ENCODE assay signal across 23 cellular contexts in the genomic region with DNA sequence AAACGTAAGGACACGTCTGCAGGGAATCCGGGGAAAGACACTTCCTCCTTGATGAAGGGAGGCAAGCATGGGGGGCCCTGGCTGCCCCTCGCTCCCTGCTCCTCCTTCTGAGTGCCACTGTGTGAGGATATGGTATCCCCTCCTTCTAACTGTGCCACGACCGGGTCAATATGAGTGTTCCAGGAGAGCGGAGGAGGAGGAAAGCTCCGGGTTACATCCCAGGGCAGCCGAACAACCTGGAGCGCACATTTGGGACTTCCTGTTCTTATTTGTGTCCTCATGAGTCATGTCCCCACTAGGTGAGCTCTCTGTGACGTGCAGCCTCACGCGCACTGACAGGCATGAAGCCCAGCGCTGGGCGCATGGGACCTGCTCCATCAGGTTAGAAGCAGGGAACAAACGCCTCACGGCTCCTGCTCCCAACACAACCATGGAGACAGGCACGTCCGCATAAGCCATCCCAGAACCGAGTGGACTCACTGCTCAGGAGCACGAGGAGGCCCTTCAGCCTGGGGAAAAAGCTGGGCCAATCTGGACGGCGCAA.
DNase-seq lines count a peak whose midpoint lies in the region; ATAC-seq and TF ChIP-seq lines count a peak whose summit lies in the region.
"Had no signal": no experiment of that assay in that cellular context is flagged by ENCODE, and none has a peak within 500 bp of the region (broad histone marks: within the 10 kb centered on the region; RNA-seq: fewer than 3 reads in every experiment).

No MANE protein-coding gene starts in this region.

- H3K27me3 ChIP-seq in suprapubic skin, result no peaks in the 10 kb centered on the region
- H3K27me3 ChIP-seq in left ventricle myocardium inferior (ENCODE audit: low read depth), result no peaks in the 10 kb centered on the region
- H3K27me3 ChIP-seq: adrenal gland; BLaER1 treated with 17β-estradiol and CSF1 and Interleukin-3, amounts not matched to agents 10 nM and 100 nM; colonic mucosa had no signal

- H3K4me3 ChIP-seq in suprapubic skin, result no peak overlapping the region
- no peak overlapping the region for H3K4me3 ChIP-seq in left ventricle myocardium inferior
- H3K4me3 ChIP-seq: adrenal gland; BLaER1 treated with 17β-estradiol and CSF1 and Interleukin-3, amounts not matched to agents 10 nM and 100 nM; colonic mucosa had no signal

- CTCF ChIA-PET in activated naive CD4-positive, alpha-beta T cell treated with anti-CD3 and anti-CD28 coated beads for 36 hours (lab: Charles Lee), result no interaction called here

- TF ChIP-seq EP300 in suprapubic skin (IDR thresholded peaks at IDR 0.05), result no peak

- no peaks in the 10 kb centered on the region for H3K27me3 Mint-ChIP-seq in activated naive CD4-positive, alpha-beta T cell treated with anti-CD3 and anti-CD28 coated beads for 36 hours (ENCODE audit: low read depth)
- H3K27me3 Mint-ChIP-seq in activated naive CD8-positive, alpha-beta T cell treated with anti-CD3 and anti-CD28 coated beads, Interleukin-2, amount 10 ng/mL, durations not matched to agents 7 days and 5 days, result no peaks in the 10 kb centered on the region
- H3K27me3 Mint-ChIP-seq in memory B cell, result no peaks in the 10 kb centered on the region

- peak overlapping the region; percentile 56 for H3K27ac Mint-ChIP-seq in activated naive CD4-positive, alpha-beta T cell treated with anti-CD3 and anti-CD28 coated beads for 36 hours
- peak overlapping the region; percentile 39 for H3K27ac Mint-ChIP-seq in activated naive CD8-positive, alpha-beta T cell treated with anti-CD3 and anti-CD28 coated beads, Interleukin-2, amount 10 ng/mL, durations not matched to agents 7 days and 5 days
- peak overlapping the region; percentile 76 for H3K27ac Mint-ChIP-seq in memory B cell

- no peaks in the 10 kb centered on the region for H3K9me3 Mint-ChIP-seq in activated naive CD4-positive, alpha-beta T cell treated with anti-CD3 and anti-CD28 coated beads for 36 hours
- H3K9me3 Mint-ChIP-seq in activated naive CD8-positive, alpha-beta T cell treated with anti-CD3 and anti-CD28 coated beads, Interleukin-2, amount 10 ng/mL, durations not matched to agents 7 days and 5 days, result no peaks in the 10 kb centered on the region
- H3K9me3 Mint-ChIP-seq in memory B cell, result no peaks in the 10 kb centered on the region
- H3K9me3 Mint-ChIP-seq: T-helper 1 cell treated with Interleukin-12 subunit alpha and Interleukin-12 subunit beta and Interleukin-4 antibody, amounts not matched to agents 30 μg/mL and 1 μg/mL, for 36 hours had no signal

- no peak for TF ChIP-seq POLR2A in suprapubic skin (IDR thresholded peaks at IDR 0.05)

- H3K36me3 ChIP-seq in suprapubic skin (peaks cover 7% of the 10 kb centered on the region), left ventricle myocardium inferior (peaks cover 24% of the 10 kb centered on the region)

- H3K4me3 Mint-ChIP-seq in activated naive CD4-positive, alpha-beta T cell treated with anti-CD3 and anti-CD28 coated beads for 36 hours, result no peak overlapping the region
- H3K4me3 Mint-ChIP-seq in activated naive CD8-positive, alpha-beta T cell treated with anti-CD3 and anti-CD28 coated beads, Interleukin-2, amount 10 ng/mL, durations not matched to agents 7 days and 5 days, result no peak overlapping the region
- no peak overlapping the region for H3K4me3 Mint-ChIP-seq in memory B cell
- H3K4me3 Mint-ChIP-seq: T-helper 1 cell treated with Interleukin-12 subunit alpha and Interleukin-12 subunit beta and Interleukin-4 antibody, amounts not matched to agents 30 μg/mL and 1 μg/mL, for 36 hours had no signal

- H3K9me3 ChIP-seq in suprapubic skin, result no peaks in the 10 kb centered on the region
- no peaks in the 10 kb centered on the region for H3K9me3 ChIP-seq in left ventricle myocardium inferior (replicated peaks)
- H3K9me3 ChIP-seq: adrenal gland; BLaER1 treated with 17β-estradiol and CSF1 and Interleukin-3, amounts not matched to agents 10 nM and 100 nM; colonic mucosa had no signal

- no peak for DNase-seq in activated naive CD4-positive, alpha-beta T cell treated with anti-CD3 and anti-CD28 coated beads for 36 hours
- DNase-seq in activated naive CD4-positive, alpha-beta T cell treated with Interleukin-2 at 50 U/mL for 16 hours, result no peak
- DNase-seq in activated naive CD8-positive, alpha-beta T cell treated with anti-CD3 and anti-CD28 coated beads, Interleukin-2, amount 10 ng/mL, durations not matched to agents 7 days and 5 days, result no peak
- no peak for DNase-seq in memory B cell (ENCODE audit: low spot score in 2 of 2)
- peak in 1 of 2 donors; percentile 67 for DNase-seq in suprapubic skin (ENCODE audit: low spot score in 2 of 2)
- no peak for DNase-seq in left ventricle myocardium inferior
- no peak for DNase-seq in Ammon's horn (ENCODE audit: low spot score)
- DNase-seq in SW 1271 (lab: John Stamatoyannopoulos, UW), result no peak
- DNase-seq: activated CD4-positive, alpha-beta T cell treated with anti-CD3 and anti-CD28 coated beads, Interleukin-2, amount 50 U/mL, for 48 hours; activated T-cell treated with anti-CD3 and anti-CD28 coated beads for 4 hours; colonic mucosa; DMS53; GF-D8; Karpas-422; NCI-H1930; NCI-H345; occipital lobe; PC-3; stimulated activated CD4-positive, alpha-beta T cell treated with anti-CD3 and anti-CD28 coated beads, Interleukin-12 subunit alpha, Interleukin-12 subunit beta, amount 100 ng/mL, for 4 hours; WERI-Rb-1 had no signal

- WGBS in suprapubic skin, result 66% methylated on average over 23 of the region's 23 CpGs

- peaks cover 13% of the 10 kb centered on the region for H3K36me3 Mint-ChIP-seq in activated naive CD4-positive, alpha-beta T cell treated with anti-CD3 and anti-CD28 coated beads for 36 hours (ENCODE audit: low read depth)
- H3K36me3 Mint-ChIP-seq in activated naive CD8-positive, alpha-beta T cell treated with anti-CD3 and anti-CD28 coated beads, Interleukin-2, amount 10 ng/mL, durations not matched to agents 7 days and 5 days, result peaks cover 14% of the 10 kb centered on the region
- peaks cover 18% of the 10 kb centered on the region for H3K36me3 Mint-ChIP-seq in memory B cell

- H3K27ac ChIP-seq in suprapubic skin (peak overlapping the region; percentile 4), left ventricle myocardium inferior (replicated peaks) (no peak overlapping the region)
- H3K27ac ChIP-seq: adrenal gland, colonic mucosa, WERI-Rb-1 had no signal

- POLR2A ChIA-PET in activated naive CD8-positive, alpha-beta T cell treated with anti-CD3 and anti-CD28 coated beads, Interleukin-2, amount 10 ng/mL, durations not matched to agents 7 days and 5 days (lab: Charles Lee), result no interaction called here

- TF ChIP-seq CTCF in suprapubic skin (IDR thresholded peaks at IDR 0.05), result no peak
- no peak for TF ChIP-seq CTCF in left ventricle myocardium inferior (IDR thresholded peaks at IDR 0.05; ENCODE audit: borderline replicate concordance)

- intact Hi-C loops in activated naive CD4-positive, alpha-beta T cell treated with anti-CD3 and anti-CD28 coated beads for 36 hours (cut with micrococcal nuclease), result loop anchor here (5.0 kb wide), 2 partner anchors 77 to 78 kb away; no protein-coding TSS in a partner anchor
- intact Hi-C loops in left ventricle myocardium inferior (cut with micrococcal nuclease), result no loop called here

- peaks cover 49% of the 10 kb centered on the region for H3K4me1 ChIP-seq in suprapubic skin
- H3K4me1 ChIP-seq in left ventricle myocardium inferior, result peaks cover 25% of the 10 kb centered on the region
- H3K4me1 ChIP-seq: colonic mucosa had no signal

- H3K4me1 Mint-ChIP-seq in activated naive CD4-positive, alpha-beta T cell treated with anti-CD3 and anti-CD28 coated beads for 36 hours (ENCODE audit: low read depth), result peaks cover 21% of the 10 kb centered on the region
- H3K4me1 Mint-ChIP-seq in activated naive CD8-positive, alpha-beta T cell treated with anti-CD3 and anti-CD28 coated beads, Interleukin-2, amount 10 ng/mL, durations not matched to agents 7 days and 5 days, result peaks cover 19% of the 10 kb centered on the region
- peaks cover 21% of the 10 kb centered on the region for H3K4me1 Mint-ChIP-seq in memory B cell

- no peak for ATAC-seq in activated naive CD8-positive, alpha-beta T cell treated with anti-CD3 and anti-CD28 coated beads, Interleukin-2, amount 10 ng/mL, durations not matched to agents 7 days and 5 days (ENCODE audit: low read depth)
- ATAC-seq in memory B cell (ENCODE audit: low read depth), result no peak
- ATAC-seq: PC-3 had no signal
